ENCODE assay signal across 22 cellular contexts in genomic region chr2:127670957-127671290, GRCh38. TPM values are rescaled to one million over a fixed set of nuclear protein-coding genes. Genes with fewer than 3 reads are reported as not detected.
"Had no signal": no experiment of that assay in that cellular context is flagged by ENCODE, and none has a peak within 500 bp of the region (broad histone marks: within the 10 kb centered on the region; RNA-seq: fewer than 3 reads in every experiment).

No MANE protein-coding gene starts in this region.

- H3K9me3 ChIP-seq: gastrocnemius medialis, spleen had no signal

- H3K9ac ChIP-seq: parathyroid adenoma had no signal

- H3K27me3 ChIP-seq: brain microvascular endothelial cell, tibial nerve had no signal

- ATAC-seq: activated CD8-positive, alpha-beta memory T cell treated with anti-CD3 and anti-CD28 coated beads, Interleukin-2, amount 10 ng/mL, durations not matched to agents 7 days and 5 days; activated CD8-positive, alpha-beta T cell treated with anti-CD3 and anti-CD28 coated beads for 36 hours; gastrocnemius medialis; T-cell had no signal

- H3K36me3 ChIP-seq: brain microvascular endothelial cell, gastrocnemius medialis, spleen, tibial nerve, WERI-Rb-1 had no signal

- DNase-seq: activated CD4-positive, alpha-beta T cell treated with anti-CD3 and anti-CD28 coated beads, Interleukin-2, amount 10 ng/mL, durations not matched to agents 7 days and 5 days; activated CD4-positive, CD25-positive, alpha-beta regulatory T cell treated with anti-CD3 and anti-CD28 coated beads, Interleukin-2, amount 50 U/mL, for 72 hours; activated CD8-positive, alpha-beta memory T cell treated with anti-CD3 and anti-CD28 coated beads, Interleukin-2, amount 10 ng/mL, durations not matched to agents 7 days and 5 days; activated CD8-positive, alpha-beta T cell treated with anti-CD3 and anti-CD28 coated beads for 36 hours; activated gamma-delta T cell treated with Interleukin-2 at 50 U/mL for 16 hours; activated T-cell treated with anti-CD3 and anti-CD28 coated beads for 4 hours; aorta; brain microvascular endothelial cell; caudate nucleus; dermis blood vessel endothelial cell; effector memory CD4-positive, alpha-beta T cell; gastrocnemius medialis; nephron progenitor cell; spleen; stimulated activated CD4-positive, alpha-beta T cell treated with anti-CD3 and anti-CD28 coated beads, Interleukin-4, amount 100 ng/mL, for 1 hour; stimulated activated naive CD4-positive, alpha-beta T cell treated with Interleukin-2 at 50 U/mL for 16 hours; substantia nigra; T-cell; WERI-Rb-1 had no signal

- H3K4me3 ChIP-seq: tibial nerve had no signal

- H3K27ac ChIP-seq: brain microvascular endothelial cell, parathyroid adenoma, WERI-Rb-1 had no signal

RNA-seq across cellular contexts. Expression of gene GPR17, which starts 25.0 kb away (rescaled TPM):
- total RNA-seq: activated CD4-positive, alpha-beta T cell treated with anti-CD3 and anti-CD28 coated beads, Interleukin-2, amount 10 ng/mL, durations not matched to agents 7 days and 5 days; activated CD8-positive, alpha-beta memory T cell treated with anti-CD3 and anti-CD28 coated beads, Interleukin-2, amount 10 ng/mL, durations not matched to agents 7 days and 5 days; activated CD8-positive, alpha-beta T cell treated with anti-CD3 and anti-CD28 coated beads for 36 hours; dermis blood vessel endothelial cell; pulmonary artery endothelial cell; T-cell had no signal
